ENCODE assay signal across 13 cellular contexts in the genomic region with DNA sequence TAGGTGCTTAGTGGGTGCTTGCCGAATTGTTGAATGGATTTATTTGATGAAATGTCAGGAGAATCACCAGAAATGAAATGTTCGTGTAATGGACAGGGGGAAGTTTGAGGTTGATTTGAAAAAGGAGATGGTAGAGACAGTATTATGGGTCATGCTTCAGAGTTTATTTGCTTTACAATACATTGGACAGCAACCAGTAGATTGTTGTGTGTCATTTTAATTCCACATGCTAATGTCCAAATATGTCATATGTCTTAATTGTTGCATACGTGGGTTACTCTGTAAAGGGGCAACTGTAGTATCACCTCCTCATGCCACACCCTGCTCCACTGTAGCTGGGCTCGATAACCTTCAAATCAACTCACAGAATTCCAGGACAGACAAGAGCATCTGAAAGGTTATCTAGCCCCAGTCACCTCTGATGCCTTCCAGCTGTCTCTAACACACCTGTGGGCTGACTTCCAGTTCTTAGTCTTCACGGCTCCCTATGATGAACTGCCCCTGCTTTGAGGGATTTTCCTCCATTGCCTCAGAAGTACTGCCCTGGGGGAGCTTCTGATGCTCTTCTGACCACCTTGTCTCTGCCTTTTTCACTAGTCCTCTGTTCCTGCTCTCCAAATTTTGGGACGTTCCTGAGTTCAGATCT. TPM values are rescaled to one million over a fixed set of nuclear protein-coding genes. Genes with fewer than 3 reads are reported as not detected.
A peak's percentile ranks its signal among the peaks of the same experiment; 100 is the strongest.
DNase-seq lines count a peak whose midpoint lies in the region; ATAC-seq and TF ChIP-seq lines count a peak whose summit lies in the region.
"Had no signal": no experiment of that assay in that cellular context is flagged by ENCODE, and none has a peak within 500 bp of the region (broad histone marks: within the 10 kb centered on the region; RNA-seq: fewer than 3 reads in every experiment).

No MANE protein-coding gene starts in this region.

- H4K20me1 ChIP-seq in MM.1S (ENCODE audit: insufficient read depth, low read length) = no peaks in the 10 kb centered on the region

- H3K79me2 ChIP-seq in MM.1S (ENCODE audit: low read length) = no peaks in the 10 kb centered on the region

- H3K9me3 Mint-ChIP-seq in activated naive CD8-positive, alpha-beta T cell treated with anti-CD3 and anti-CD28 coated beads, Interleukin-2, amount 10 ng/mL, durations not matched to agents 7 days and 5 days = peaks cover 2% of the 10 kb centered on the region
- H3K9me3 Mint-ChIP-seq in activated naive CD8-positive, alpha-beta T cell treated with anti-CD3 and anti-CD28 coated beads for 36 hours = peaks cover 6% of the 10 kb centered on the region
- peaks cover 5% of the 10 kb centered on the region for H3K9me3 Mint-ChIP-seq in stimulated activated memory B cell treated with anti-CD40 and anti-IgM and Interleukin-4, amounts not matched to agents 10 μg/mL and 1 μg/mL and 100 μg/mL, for 72 hours
- H3K9me3 Mint-ChIP-seq: IgD-negative memory B cell had no signal

- H3K4me1 Mint-ChIP-seq in activated naive CD8-positive, alpha-beta T cell treated with anti-CD3 and anti-CD28 coated beads, Interleukin-2, amount 10 ng/mL, durations not matched to agents 7 days and 5 days = peaks cover 27% of the 10 kb centered on the region
- peaks cover 24% of the 10 kb centered on the region for H3K4me1 Mint-ChIP-seq in activated naive CD8-positive, alpha-beta T cell treated with anti-CD3 and anti-CD28 coated beads for 36 hours
- H3K4me1 Mint-ChIP-seq in stimulated activated memory B cell treated with anti-CD40 and anti-IgM and Interleukin-4, amounts not matched to agents 10 μg/mL and 1 μg/mL and 100 μg/mL, for 72 hours = peaks cover 55% of the 10 kb centered on the region
- H3K4me1 Mint-ChIP-seq: mesothelial cell of epicardium had no signal

- H3F3A ChIP-seq in MM.1S (ENCODE audit: insufficient read depth, low read length) = peaks cover 9% of the 10 kb centered on the region

- peak overlapping the region; percentile 85 for H3K4me2 ChIP-seq in MM.1S (ENCODE audit: low read depth, low read length)

- H3K9me2 ChIP-seq in MM.1S (replicated peaks; ENCODE audit: insufficient read depth, low read length) = no peaks in the 10 kb centered on the region

- no peak overlapping the region for H3K9ac ChIP-seq in MM.1S (ENCODE audit: low read length)

- H2AFZ ChIP-seq in MM.1S (ENCODE audit: low read length) = no peak overlapping the region

- peaks cover 10% of the 10 kb centered on the region for H3K4me1 ChIP-seq in MM.1S (ENCODE audit: low read length)

- H3K27ac Mint-ChIP-seq in activated naive CD8-positive, alpha-beta T cell treated with anti-CD3 and anti-CD28 coated beads, Interleukin-2, amount 10 ng/mL, durations not matched to agents 7 days and 5 days = peak overlapping the region; percentile 13
- H3K27ac Mint-ChIP-seq in activated naive CD8-positive, alpha-beta T cell treated with anti-CD3 and anti-CD28 coated beads for 36 hours = no peak overlapping the region
- H3K27ac Mint-ChIP-seq in stimulated activated memory B cell treated with anti-CD40 and anti-IgM and Interleukin-4, amounts not matched to agents 10 μg/mL and 1 μg/mL and 100 μg/mL, for 72 hours = peak overlapping the region; percentile 90
- H3K27ac Mint-ChIP-seq: mesothelial cell of epicardium had no signal

- H3K27me3 Mint-ChIP-seq in activated naive CD8-positive, alpha-beta T cell treated with anti-CD3 and anti-CD28 coated beads, Interleukin-2, amount 10 ng/mL, durations not matched to agents 7 days and 5 days = no peaks in the 10 kb centered on the region
- H3K27me3 Mint-ChIP-seq in activated naive CD8-positive, alpha-beta T cell treated with anti-CD3 and anti-CD28 coated beads for 36 hours = no peaks in the 10 kb centered on the region
- no peaks in the 10 kb centered on the region for H3K27me3 Mint-ChIP-seq in stimulated activated memory B cell treated with anti-CD40 and anti-IgM and Interleukin-4, amounts not matched to agents 10 μg/mL and 1 μg/mL and 100 μg/mL, for 72 hours
- H3K27me3 Mint-ChIP-seq: IgD-negative memory B cell had no signal

- no peaks in the 10 kb centered on the region for H3K27me3 ChIP-seq in MM.1S (replicated peaks; ENCODE audit: insufficient read depth, low read length)
- H3K27me3 ChIP-seq: BE2C had no signal

- peak overlapping the region; percentile 8 for H3K4me3 Mint-ChIP-seq in activated naive CD8-positive, alpha-beta T cell treated with anti-CD3 and anti-CD28 coated beads, Interleukin-2, amount 10 ng/mL, durations not matched to agents 7 days and 5 days
- no peak overlapping the region for H3K4me3 Mint-ChIP-seq in activated naive CD8-positive, alpha-beta T cell treated with anti-CD3 and anti-CD28 coated beads for 36 hours
- H3K4me3 Mint-ChIP-seq in stimulated activated memory B cell treated with anti-CD40 and anti-IgM and Interleukin-4, amounts not matched to agents 10 μg/mL and 1 μg/mL and 100 μg/mL, for 72 hours = no peak overlapping the region
- H3K4me3 Mint-ChIP-seq: IgD-negative memory B cell, mesothelial cell of epicardium had no signal

- DNase-seq in activated naive CD8-positive, alpha-beta T cell treated with anti-CD3 and anti-CD28 coated beads, Interleukin-2, amount 10 ng/mL, durations not matched to agents 7 days and 5 days = no peak
- no peak for DNase-seq in activated naive CD8-positive, alpha-beta T cell treated with anti-CD3 and anti-CD28 coated beads for 36 hours
- DNase-seq in MM.1S (no peak), dermis blood vessel endothelial cell (peak; percentile 23), GF-D8 (lab: John Stamatoyannopoulos, UW) (no peak)
- DNase-seq in activated CD4-positive, CD25-positive, alpha-beta regulatory T cell (lab: John Stamatoyannopoulos, UW) = no peak
- no peak for DNase-seq in effector CD8-positive, alpha-beta T cell (lab: John Stamatoyannopoulos, UW)
- DNase-seq: BE2C, glutamatergic neuron, NCI-H187 treated with DMSO at 0.1 percent for 48 hours had no signal

- H3K27ac ChIP-seq in MM.1S (ENCODE audit: low read length) = no peak overlapping the region

- H3K9me3 ChIP-seq in MM.1S (replicated peaks; ENCODE audit: insufficient read depth, low read length) = no peaks in the 10 kb centered on the region
- H3K9me3 ChIP-seq: BE2C had no signal

- POLR2A ChIA-PET in activated naive CD8-positive, alpha-beta T cell treated with anti-CD3 and anti-CD28 coated beads, Interleukin-2, amount 10 ng/mL, durations not matched to agents 7 days and 5 days (lab: Charles Lee) = no interaction called here

- no peak for TF ChIP-seq CTCF in MM.1S (IDR thresholded peaks at IDR 0.05; ENCODE audit: low read length)

- no peak for ATAC-seq in activated naive CD8-positive, alpha-beta T cell treated with anti-CD3 and anti-CD28 coated beads, Interleukin-2, amount 10 ng/mL, durations not matched to agents 7 days and 5 days (ENCODE audit: low read depth)
- no peak for ATAC-seq in stimulated activated memory B cell treated with anti-CD40 and anti-IgM and Interleukin-4, amounts not matched to agents 10 μg/mL and 1 μg/mL and 100 μg/mL, for 72 hours

- H3K36me3 ChIP-seq in MM.1S (replicated peaks; ENCODE audit: insufficient read depth, low read length) = no peaks in the 10 kb centered on the region
- H3K36me3 ChIP-seq: BE2C had no signal

- H3K36me3 Mint-ChIP-seq in activated naive CD8-positive, alpha-beta T cell treated with anti-CD3 and anti-CD28 coated beads, Interleukin-2, amount 10 ng/mL, durations not matched to agents 7 days and 5 days = peaks cover 2% of the 10 kb centered on the region
- peaks cover 1% of the 10 kb centered on the region for H3K36me3 Mint-ChIP-seq in activated naive CD8-positive, alpha-beta T cell treated with anti-CD3 and anti-CD28 coated beads for 36 hours
- H3K36me3 Mint-ChIP-seq in stimulated activated memory B cell treated with anti-CD40 and anti-IgM and Interleukin-4, amounts not matched to agents 10 μg/mL and 1 μg/mL and 100 μg/mL, for 72 hours = peaks cover 4% of the 10 kb centered on the region
- H3K36me3 Mint-ChIP-seq: IgD-negative memory B cell, mesothelial cell of epicardium had no signal

- H3K4me3 ChIP-seq in MM.1S (ENCODE audit: low read length) = no peak overlapping the region

RNA-seq across cellular contexts. Expression of a gene that starts 1.7 kb away (rescaled TPM):
- 1 to 10 TPM in 1 of 2 experiments, under 1 TPM in 1; 0.44 to 1.0 TPM for total RNA-seq in activated naive CD8-positive, alpha-beta T cell treated with anti-CD3 and anti-CD28 coated beads, Interleukin-2, amount 10 ng/mL, durations not matched to agents 7 days and 5 days
- under 1 TPM in 1 of 2 experiments, not detected in 1; 0.08 TPM for total RNA-seq in activated naive CD8-positive, alpha-beta T cell treated with anti-CD3 and anti-CD28 coated beads for 36 hours
- 3.4 and 4.4 TPM in 2 replicates for total RNA-seq in dermis blood vessel endothelial cell
- total RNA-seq: mesothelial cell of epicardium had no signal
